12 cellular contexts compared by ENCODE assay signal in the genomic region with DNA sequence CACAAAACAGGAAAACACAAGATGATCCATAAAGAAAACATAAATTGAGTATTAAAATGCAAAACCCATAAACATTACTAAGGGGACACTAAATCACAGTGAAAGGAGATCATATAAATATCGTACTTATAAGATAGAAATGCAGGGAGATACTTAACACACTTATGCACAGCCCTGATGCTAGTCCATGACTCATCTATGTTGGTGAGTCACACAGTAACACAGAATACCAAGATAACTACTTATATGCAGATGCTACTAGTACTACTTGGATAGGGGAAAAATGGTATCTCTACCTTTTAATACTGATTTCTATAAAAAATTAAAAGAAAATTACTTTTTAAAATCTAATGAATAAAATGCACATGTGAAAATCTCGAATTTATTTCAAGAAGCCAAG.
DNase-seq lines count a peak whose midpoint lies in the region; ATAC-seq and TF ChIP-seq lines count a peak whose summit lies in the region.
"Had no signal": no experiment of that assay in that cellular context is flagged by ENCODE, and none has a peak within 500 bp of the region (broad histone marks: within the 10 kb centered on the region; RNA-seq: fewer than 3 reads in every experiment).

No MANE protein-coding gene starts in this region.

- H3K27ac Mint-ChIP-seq in activated naive CD4-positive, alpha-beta T cell treated with anti-CD3 and anti-CD28 coated beads, Interleukin-2, amount 50 U/mL, for 72 hours, result no peak overlapping the region
- H3K27ac Mint-ChIP-seq in stimulated activated effector memory CD8-positive, alpha-beta T cell treated with anti-CD3 and anti-CD28 coated beads, Interleukin-12 subunit alpha, Interleukin-12 subunit beta, amount 100 ng/mL, for 72 hours, result no peak overlapping the region
- H3K27ac Mint-ChIP-seq: dendritic cell treated with granulocyte-macrophage colony-stimulating factor and Interleukin-4, amounts not matched to agents 40 ng/mL and 50 ng/mL, for 4 days had no signal

- no peak for TF ChIP-seq CTCF in fibroblast of mammary gland (conservative IDR thresholded peaks at IDR 0.05; ENCODE audit: control insufficient read depth, insufficient read depth, low read depth, low read length)

- no peaks in the 10 kb centered on the region for H3K36me3 Mint-ChIP-seq in activated naive CD4-positive, alpha-beta T cell treated with anti-CD3 and anti-CD28 coated beads, Interleukin-2, amount 50 U/mL, for 72 hours
- no peaks in the 10 kb centered on the region for H3K36me3 Mint-ChIP-seq in stimulated activated effector memory CD8-positive, alpha-beta T cell treated with anti-CD3 and anti-CD28 coated beads, Interleukin-12 subunit alpha, Interleukin-12 subunit beta, amount 100 ng/mL, for 72 hours

- no peak for DNase-seq in activated naive CD4-positive, alpha-beta T cell treated with anti-CD3 and anti-CD28 coated beads, Interleukin-2, amount 50 U/mL, for 72 hours (ENCODE audit: low spot score in 2 of 2)
- DNase-seq in activated naive CD4-positive, alpha-beta T cell (lab: John Stamatoyannopoulos, UW), result no peak
- DNase-seq in RPMI7951 (ENCODE audit: low read depth), result peak; percentile 85
- peak; percentile 70 for DNase-seq in fibroblast of mammary gland (ENCODE audit: low read depth)
- no peak for DNase-seq in stimulated activated effector memory CD8-positive, alpha-beta T cell treated with anti-CD3 and anti-CD28 coated beads, Interleukin-12 subunit alpha, Interleukin-12 subunit beta, amount 100 ng/mL, for 72 hours (ENCODE audit: low spot score in 2 of 2)
- no peak for DNase-seq in NCI-H2227 treated with DMSO at 0.1 percent for 48 hours (lab: John Stamatoyannopoulos, UW)
- no peak for DNase-seq in SKM-1 (lab: John Stamatoyannopoulos, UW; ENCODE audit: unreplicated experiment)
- DNase-seq in cortex of kidney (lab: John Stamatoyannopoulos, UW), result no peak
- DNase-seq: activated T-cell treated with anti-CD3 and anti-CD28 coated beads, Interleukin-2, amount 50 U/mL, for 48 hours; NCI-H187 treated with DMSO at 0.1 percent for 48 hours had no signal

- ATAC-seq in activated naive CD4-positive, alpha-beta T cell treated with anti-CD3 and anti-CD28 coated beads, Interleukin-2, amount 50 U/mL, for 72 hours, result peak; percentile 46 to 66
- ATAC-seq in stimulated activated effector memory CD8-positive, alpha-beta T cell treated with anti-CD3 and anti-CD28 coated beads, Interleukin-12 subunit alpha, Interleukin-12 subunit beta, amount 100 ng/mL, for 72 hours, result peak; percentile 56

- no peak overlapping the region for H3K4me3 Mint-ChIP-seq in stimulated activated effector memory CD8-positive, alpha-beta T cell treated with anti-CD3 and anti-CD28 coated beads, Interleukin-12 subunit alpha, Interleukin-12 subunit beta, amount 100 ng/mL, for 72 hours
- H3K4me3 Mint-ChIP-seq: dendritic cell treated with granulocyte-macrophage colony-stimulating factor and Interleukin-4, amounts not matched to agents 40 ng/mL and 50 ng/mL, for 4 days had no signal

- no peaks in the 10 kb centered on the region for H3K9me3 Mint-ChIP-seq in activated naive CD4-positive, alpha-beta T cell treated with anti-CD3 and anti-CD28 coated beads, Interleukin-2, amount 50 U/mL, for 72 hours
- no peaks in the 10 kb centered on the region for H3K9me3 Mint-ChIP-seq in stimulated activated effector memory CD8-positive, alpha-beta T cell treated with anti-CD3 and anti-CD28 coated beads, Interleukin-12 subunit alpha, Interleukin-12 subunit beta, amount 100 ng/mL, for 72 hours
- H3K9me3 Mint-ChIP-seq: dendritic cell treated with granulocyte-macrophage colony-stimulating factor and Interleukin-4, amounts not matched to agents 40 ng/mL and 50 ng/mL, for 4 days had no signal

- no peaks in the 10 kb centered on the region for H3K4me1 Mint-ChIP-seq in stimulated activated effector memory CD8-positive, alpha-beta T cell treated with anti-CD3 and anti-CD28 coated beads, Interleukin-12 subunit alpha, Interleukin-12 subunit beta, amount 100 ng/mL, for 72 hours

- H3K4me3 ChIP-seq in fibroblast of mammary gland (ENCODE audit: control insufficient read depth, low read depth, low read length), result no peak overlapping the region
- H3K4me3 ChIP-seq: PC-9 had no signal

Comparison
In these comparisons a context has a peak if more than half of its experiments do, and no peak if none do; other contexts are left out.
1. DNase-seq: peak in RPMI7951 (single experiment) and fibroblast of mammary gland (single experiment); none in activated naive CD4-positive, alpha-beta T cell treated with anti-CD3 and anti-CD28 coated beads, Interleukin-2, amount 50 U/mL, for 72 hours (0 of 2), activated naive CD4-positive, alpha-beta T cell (0 of 4), stimulated activated effector memory CD8-positive, alpha-beta T cell treated with anti-CD3 and anti-CD28 coated beads, Interleukin-12 subunit alpha, Interleukin-12 subunit beta, amount 100 ng/mL, for 72 hours (0 of 2), NCI-H2227 treated with DMSO at 0.1 percent for 48 hours (single experiment), SKM-1 (single experiment) and cortex of kidney (single experiment).